In genomic region chr17:35486920-35487727, GRCh38 we compare ENCODE assay signal across 8 cellular contexts.
A peak's percentile ranks its signal among the peaks of the same experiment; 100 is the strongest.
DNase-seq lines count a peak whose midpoint lies in the region; ATAC-seq lines count a peak whose summit lies in the region.

No MANE protein-coding gene starts in this region.

- H3K9ac ChIP-seq in HUES6 (ENCODE audit: low read length) = no peak overlapping the region
- peak overlapping the region; percentile 21 for H3K9ac ChIP-seq in muscle layer of colon (ENCODE audit: low read length)

- ATAC-seq in GM19455 (IDR thresholded peaks at IDR 0.05; ENCODE audit: unreplicated experiment) = no peak

- H3K27me3 ChIP-seq in HUES6 (ENCODE audit: control insufficient read depth, insufficient read depth, low read length) (peaks cover 100% of the 10 kb centered on the region), muscle layer of colon (ENCODE audit: control insufficient read depth in 1 of 2, insufficient read depth in 2 of 2, low read length in 2 of 2) (peaks cover 52 to 61% of the 10 kb centered on the region in 2 donors)

- DNase-seq in EH (ENCODE audit: low read depth) = peak; percentile 54
- peak; percentile 60 to 71 for DNase-seq in activated CD4-positive, alpha-beta T cell treated with anti-CD3 and anti-CD28 coated beads, Interleukin-2, amount 50 U/mL, for 24 hours (ENCODE audit: low read depth in 1 of 2, low spot score in 1 of 2)
- peak; percentile 47 for DNase-seq in effector CD8-positive, alpha-beta T cell (lab: John Stamatoyannopoulos, UW)
- peak; percentile 71 for DNase-seq in stimulated activated CD8-positive, alpha-beta memory T cell treated with anti-CD3 and anti-CD28 coated beads, Interleukin-7, amount 100 ng/mL, for 24 hours (ENCODE audit: low read depth)
- no peak for DNase-seq in OCI-M2 (lab: John Stamatoyannopoulos, UW; ENCODE audit: unreplicated experiment)

- H3K27ac ChIP-seq in HUES6 (ENCODE audit: low read depth, low read length) = no peak overlapping the region
- no peak overlapping the region for H3K27ac ChIP-seq in muscle layer of colon (ENCODE audit: low read depth, low read length)

- H3K4me1 ChIP-seq in HUES6 (ENCODE audit: control insufficient read depth, insufficient read depth, low read length) (peaks cover 4% of the 10 kb centered on the region; the same call in 1 of the 2 replicates), muscle layer of colon (ENCODE audit: insufficient read depth, low read length) (peaks cover 21% of the 10 kb centered on the region)

- H3K4me3 ChIP-seq in HUES6 (ENCODE audit: low read depth, low read length) (peak overlapping the region; percentile 50), muscle layer of colon (ENCODE audit: low read depth in 1 of 2, low read length in 2 of 2) (peak overlapping the region; percentile 58 to 68)

- no peaks in the 10 kb centered on the region for H3K9me3 ChIP-seq in HUES6 (ENCODE audit: control insufficient read depth, insufficient read depth, low read depth, low read length)
- H3K9me3 ChIP-seq in muscle layer of colon (ENCODE audit: low read length) = peaks cover 12% of the 10 kb centered on the region

- no peaks in the 10 kb centered on the region for H3K36me3 ChIP-seq in HUES6 (ENCODE audit: control insufficient read depth, insufficient read depth, low read length)
- H3K36me3 ChIP-seq in muscle layer of colon (ENCODE audit: insufficient read depth, low read length) = no peaks in the 10 kb centered on the region
